In genomic region chr5:100746730-100747129, GRCh38 we compare ENCODE assay signal across 10 cellular contexts.
DNase-seq lines count a peak whose midpoint lies in the region; ATAC-seq and TF ChIP-seq lines count a peak whose summit lies in the region.
"Had no signal": no experiment of that assay in that cellular context is flagged by ENCODE, and none has a peak within 500 bp of the region (broad histone marks: within the 10 kb centered on the region; RNA-seq: fewer than 3 reads in every experiment).

No MANE protein-coding gene starts in this region.

- H3K4me2 ChIP-seq in trophoblast cell (ENCODE audit: low read length), result no peak overlapping the region

- H3K4me1 Mint-ChIP-seq in CD8-positive, alpha-beta T cell (ENCODE audit: low read depth), result peaks cover 8% of the 10 kb centered on the region

- H3K23ac ChIP-seq in trophoblast cell (ENCODE audit: low read length), result no peak overlapping the region

- no peak overlapping the region for H3K9ac ChIP-seq in trophoblast cell (ENCODE audit: low read length)

- peak overlapping the region; percentile 6 for H3K4me3 Mint-ChIP-seq in CD8-positive, alpha-beta T cell

- no peak overlapping the region for H2BK5ac ChIP-seq in trophoblast cell (ENCODE audit: low read depth, low read length, poor library complexity)

- H3K9me3 Mint-ChIP-seq in CD8-positive, alpha-beta T cell, result no peaks in the 10 kb centered on the region

- H3K4ac ChIP-seq in trophoblast cell (ENCODE audit: low read depth, low read length), result no peak overlapping the region

- H3K9me3 ChIP-seq in CD8-positive, alpha-beta T cell (ENCODE audit: low read length), result no peaks in the 10 kb centered on the region
- no peaks in the 10 kb centered on the region for H3K9me3 ChIP-seq in trophoblast cell (ENCODE audit: insufficient read depth, low read depth, low read length)
- H3K9me3 ChIP-seq in testis, result no peaks in the 10 kb centered on the region
- H3K9me3 ChIP-seq: Caco-2, thyroid gland had no signal

- TF ChIP-seq CTCF in CD8-positive, alpha-beta T cell (IDR thresholded peaks at IDR 0.05), result no peak
- TF ChIP-seq CTCF in testis (IDR thresholded peaks at IDR 0.05), result no peak

- H3K79me2 ChIP-seq in trophoblast cell (ENCODE audit: control insufficient read depth, insufficient read depth, low read length, poor library complexity), result no peaks in the 10 kb centered on the region

- no peak overlapping the region for H4K8ac ChIP-seq in trophoblast cell (ENCODE audit: low read depth, low read length)

- no peaks in the 10 kb centered on the region for H3K79me1 ChIP-seq in trophoblast cell (ENCODE audit: low read length)

- no peak overlapping the region for H4K12ac ChIP-seq in trophoblast cell (ENCODE audit: low read depth, low read length)

- H3K27me3 Mint-ChIP-seq in CD8-positive, alpha-beta T cell (ENCODE audit: low read depth), result peaks cover 1% of the 10 kb centered on the region

- H3K4me3 ChIP-seq in CD8-positive, alpha-beta T cell (ENCODE audit: low read depth, low read length), result no peak overlapping the region
- H3K4me3 ChIP-seq in trophoblast cell (ENCODE audit: low read depth, low read length), result no peak overlapping the region
- H3K4me3 ChIP-seq in testis, result no peak overlapping the region
- H3K4me3 ChIP-seq: thyroid gland had no signal

- no CpG with 5 or more reads among the region's 1 CpG for WGBS in trophoblast cell (ENCODE audit: extremely low coverage, insufficient coverage, insufficient read length)
- 60 to 88% methylated on average over 1 of the region's 1 CpG for WGBS in testis, 2 donors

- H2BK12ac ChIP-seq in trophoblast cell (ENCODE audit: low read length), result no peak overlapping the region

- no peaks in the 10 kb centered on the region for H3K36me3 Mint-ChIP-seq in CD8-positive, alpha-beta T cell

- peaks cover 5% of the 10 kb centered on the region for H3K4me1 ChIP-seq in CD8-positive, alpha-beta T cell (ENCODE audit: insufficient read depth, low read length)
- H3K4me1 ChIP-seq in trophoblast cell (ENCODE audit: control insufficient read depth in 1 of 2, insufficient read depth in 2 of 2, low read length in 2 of 2) (no peaks in the 10 kb centered on the region), testis (no peaks in the 10 kb centered on the region)
- H3K4me1 ChIP-seq: Caco-2, thyroid gland had no signal

- POLR2A ChIA-PET in CD8-positive, alpha-beta T cell (lab: Charles Lee), result no interaction called here

- no peak overlapping the region for H2AK5ac ChIP-seq in trophoblast cell (ENCODE audit: low read length)

- TF ChIP-seq POLR2A in testis (IDR thresholded peaks at IDR 0.05), result no peak

- no peak for ATAC-seq in CD8-positive, alpha-beta T cell
- ATAC-seq in GM19372 (IDR thresholded peaks at IDR 0.05; ENCODE audit: low read depth, unreplicated experiment) (peak; percentile 94), HG03064 (IDR thresholded peaks at IDR 0.05; ENCODE audit: low read depth, unreplicated experiment) (peak; percentile 84)

- H2AFZ ChIP-seq in trophoblast cell (ENCODE audit: insufficient read depth, low read length, poor library complexity), result no peak overlapping the region

- H3K27ac ChIP-seq in CD8-positive, alpha-beta T cell (ENCODE audit: low read depth, low read length), result no peak overlapping the region
- H3K27ac ChIP-seq in trophoblast cell (ENCODE audit: low read depth, low read length) (no peak overlapping the region), testis (no peak overlapping the region)
- H3K27ac ChIP-seq: thyroid gland had no signal

- H3K14ac ChIP-seq in trophoblast cell (ENCODE audit: low read length), result no peak overlapping the region

- H3K36me3 ChIP-seq in CD8-positive, alpha-beta T cell (ENCODE audit: insufficient read depth, low read length), result no peaks in the 10 kb centered on the region
- H3K36me3 ChIP-seq in trophoblast cell (ENCODE audit: control insufficient read depth in 1 of 2, insufficient read depth in 2 of 2, low read length in 2 of 2) (no peaks in the 10 kb centered on the region), testis (ENCODE audit: low read depth, missing control alignments) (no peaks in the 10 kb centered on the region)
- H3K36me3 ChIP-seq: thyroid gland had no signal

- no peaks in the 10 kb centered on the region for H3K27me3 ChIP-seq in CD8-positive, alpha-beta T cell (ENCODE audit: insufficient read depth, low read length)
- H3K27me3 ChIP-seq in trophoblast cell (ENCODE audit: insufficient read depth, low read length) (no peaks in the 10 kb centered on the region), testis (no peaks in the 10 kb centered on the region)
- H3K27me3 ChIP-seq: thyroid gland had no signal

- CTCF ChIA-PET in CD8-positive, alpha-beta T cell (lab: Charles Lee), result no interaction called here

- intact Hi-C loops in CD8-positive, alpha-beta T cell (cut with DNase I, micrococcal nuclease), result no loop called here
- intact Hi-C loops in cardiac septum (cut with DNase I), result no loop called here
- intact Hi-C loops in testis (cut with DNase I; ENCODE audit: low total_unique reads), result no loop called here

- no peak overlapping the region for H2BK120ac ChIP-seq in trophoblast cell (ENCODE audit: insufficient read depth, low read length, poor library complexity)

- H4K91ac ChIP-seq in trophoblast cell (ENCODE audit: low read depth, low read length), result no peak overlapping the region

- no peak for DNase-seq in CD8-positive, alpha-beta T cell
- DNase-seq in RPMI8226, result peak; percentile 67
- DNase-seq in cardiac septum (ENCODE audit: low spot score), result no peak
- DNase-seq in trophoblast cell, result no peak
- no peak for DNase-seq in DMS153 (lab: John Stamatoyannopoulos, UW)
- DNase-seq in testis, result no peak
- DNase-seq: Caco-2, thyroid gland had no signal

- H3K18ac ChIP-seq in trophoblast cell (ENCODE audit: low read length), result no peak overlapping the region

- H3K27ac Mint-ChIP-seq in CD8-positive, alpha-beta T cell, result no peak overlapping the region
